Comparison of ENCODE assay signal across 11 cellular contexts in genomic region chr9:6894135-6894534, GRCh38.
DNase-seq lines count a peak whose midpoint lies in the region; ATAC-seq, FAIRE-seq and TF ChIP-seq lines count a peak whose summit lies in the region.
"Had no signal": no experiment of that assay in that cellular context is flagged by ENCODE, and none has a peak within 500 bp of the region (broad histone marks: within the 10 kb centered on the region; RNA-seq: fewer than 3 reads in every experiment).

No MANE protein-coding gene starts in this region.

- DNase-seq in GM12864 (ENCODE audit: low read depth) (peak; percentile 53), GM19239 (ENCODE audit: insufficient read length, low spot score) (no peak), islet precursor cell (no peak), MCF 10A (ENCODE audit: unreplicated experiment) (no peak), NCI-H1092 treated with DMSO at 0.1 percent for 48 hours (lab: John Stamatoyannopoulos, UW) (no peak), NCI-H1930 (lab: John Stamatoyannopoulos, UW) (no peak)
- DNase-seq: sigmoid colon, stomach had no signal

- intact Hi-C loops in MCF 10A (cut with micrococcal nuclease): no loop called here

- TF ChIP-seq CTCF in GM12864 (IDR thresholded peaks at IDR 0.05; ENCODE audit: low read depth, low read length, missing control alignments) (no peak), MCF 10A (IDR thresholded peaks at IDR 0.05; ENCODE audit: unreplicated experiment) (no peak)

- FAIRE-seq in GM19239 (lab: Jason Lieb, UNC): peak; percentile 88

- CTCF ChIA-PET in MCF 10A (lab: Yijun Ruan, JAX): no interaction called here

- H3K27ac Mint-ChIP-seq in MCF 10A (ENCODE audit: low read depth, unreplicated experiment): no peak overlapping the region

- H3K36me3 Mint-ChIP-seq in MCF 10A (ENCODE audit: insufficient read depth, unreplicated experiment): peaks cover 9% of the 10 kb centered on the region

- BruUV-seq in MCF 10A (replicated peaks; lab: Mats Ljungman, UMichigan): no TSS peak

- H3K4me3 Mint-ChIP-seq in MCF 10A (ENCODE audit: unreplicated experiment): no peak overlapping the region

- no peak overlapping the region for H3K4me3 ChIP-seq in GM12864 (ENCODE audit: low read depth, low read length)
- H3K4me3 ChIP-seq: BLaER1 treated with 17β-estradiol and CSF1 and Interleukin-3, amounts not matched to agents 10 nM and 100 nM; sigmoid colon; stomach had no signal

- H3K9me3 Mint-ChIP-seq in MCF 10A (ENCODE audit: unreplicated experiment): no peaks in the 10 kb centered on the region

- H3K27me3 Mint-ChIP-seq in MCF 10A (ENCODE audit: insufficient read depth, unreplicated experiment): no peaks in the 10 kb centered on the region

- peaks cover 11% of the 10 kb centered on the region for H3K4me1 Mint-ChIP-seq in MCF 10A (ENCODE audit: insufficient read depth, unreplicated experiment)

- ATAC-seq in HG02840 (IDR thresholded peaks at IDR 0.05; ENCODE audit: low FRiP score, unreplicated experiment) (peak; percentile 93), HG03575 (IDR thresholded peaks at IDR 0.05; ENCODE audit: extremely low read depth, insufficient number of reproducible peaks, low FRiP score, unreplicated experiment) (peak; percentile 83)

- POLR2A ChIA-PET in MCF 10A (lab: Yijun Ruan, JAX): interaction anchor here (0.5 kb wide), 1 partner anchor 233 kb away, joined by 6 read pairs; no protein-coding TSS in a partner anchor
